11 cellular contexts compared by ENCODE assay signal in the genomic region with DNA sequence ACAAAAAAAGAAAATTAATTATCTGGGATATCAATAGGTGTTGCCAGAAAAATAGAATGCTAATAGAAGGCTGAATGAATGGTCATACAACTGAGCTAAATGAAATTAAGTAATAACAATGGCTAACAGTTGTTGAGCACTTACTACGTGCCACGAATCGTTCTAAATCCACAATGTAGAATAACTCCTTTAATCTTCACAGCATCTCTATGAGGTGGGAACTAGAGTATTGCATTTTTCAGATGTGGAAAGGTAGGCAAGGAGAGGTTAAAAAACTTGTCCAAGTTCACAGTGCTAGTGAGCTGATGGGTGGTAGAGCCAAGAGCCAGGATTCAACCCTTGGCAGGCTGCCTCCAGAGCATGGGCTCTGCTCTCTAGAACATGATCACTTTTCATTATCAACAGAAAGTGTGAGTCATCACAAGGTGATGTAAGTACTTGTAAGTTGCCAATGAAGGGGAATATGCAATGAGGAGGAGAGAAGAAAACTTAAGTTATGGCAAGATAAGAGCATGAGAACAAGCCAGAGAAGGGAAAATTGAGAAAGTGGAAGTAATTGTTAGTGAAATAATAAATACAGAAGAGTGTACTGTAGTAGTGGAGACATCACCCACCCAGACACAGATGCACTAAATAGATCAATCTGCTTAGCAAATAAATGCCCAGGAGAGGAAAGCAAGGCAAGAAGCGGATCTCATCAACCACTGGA.
DNase-seq lines count a peak whose midpoint lies in the region; TF ChIP-seq lines count a peak whose summit lies in the region.
"Had no signal": no experiment of that assay in that cellular context is flagged by ENCODE, and none has a peak within 500 bp of the region (broad histone marks: within the 10 kb centered on the region; RNA-seq: fewer than 3 reads in every experiment).

No MANE protein-coding gene starts in this region.

- no peaks in the 10 kb centered on the region for H3K4me1 ChIP-seq in ovary (ENCODE audit: insufficient read depth)
- H3K4me1 ChIP-seq in Caco-2 = no peaks in the 10 kb centered on the region

- no peaks in the 10 kb centered on the region for H3K9me3 Mint-ChIP-seq in Caco-2 (ENCODE audit: unreplicated experiment)
- H3K9me3 Mint-ChIP-seq: activated naive CD4-positive, alpha-beta T cell treated with anti-CD3 and anti-CD28 coated beads, Interleukin-2, amount 50 U/mL, for 24 hours had no signal

- no peak overlapping the region for H3K27ac ChIP-seq in ovary

- no peaks in the 10 kb centered on the region for H3K36me3 Mint-ChIP-seq in Caco-2 (ENCODE audit: insufficient read depth, unreplicated experiment)
- H3K36me3 Mint-ChIP-seq: activated naive CD4-positive, alpha-beta T cell treated with anti-CD3 and anti-CD28 coated beads, Interleukin-2, amount 50 U/mL, for 24 hours had no signal

- no peaks in the 10 kb centered on the region for H3K27me3 Mint-ChIP-seq in Caco-2 (ENCODE audit: insufficient read depth, unreplicated experiment)
- H3K27me3 Mint-ChIP-seq: activated naive CD4-positive, alpha-beta T cell treated with anti-CD3 and anti-CD28 coated beads, Interleukin-2, amount 50 U/mL, for 24 hours had no signal

- BruUV-seq in Caco-2 (replicated peaks; lab: Mats Ljungman, UMichigan) = no TSS peak

- H3K4me3 ChIP-seq in epithelial cell of proximal tubule (ENCODE audit: low read depth, low read length) = no peak overlapping the region
- H3K4me3 ChIP-seq in ovary = no peak overlapping the region
- no peak overlapping the region for H3K4me3 ChIP-seq in Caco-2 (ENCODE audit: low read depth, low read length)

- WGBS in ovary, 3 donors = 78 to 98% (median 94%) methylated on average over 4 of the region's 4 CpGs

- no peak overlapping the region for H3K27ac Mint-ChIP-seq in Caco-2 (ENCODE audit: unreplicated experiment)
- H3K27ac Mint-ChIP-seq: activated naive CD4-positive, alpha-beta T cell treated with anti-CD3 and anti-CD28 coated beads, Interleukin-2, amount 50 U/mL, for 24 hours had no signal

- no peaks in the 10 kb centered on the region for H3K27me3 ChIP-seq in ovary
- H3K27me3 ChIP-seq in Caco-2 (replicated peaks; ENCODE audit: control insufficient read depth, insufficient read depth, low read length) = no peaks in the 10 kb centered on the region

- H3K4me3 Mint-ChIP-seq in Caco-2 (ENCODE audit: unreplicated experiment) = no peak overlapping the region
- H3K4me3 Mint-ChIP-seq: activated naive CD4-positive, alpha-beta T cell treated with anti-CD3 and anti-CD28 coated beads, Interleukin-2, amount 50 U/mL, for 24 hours; neural crest cell had no signal

- no peak for TF ChIP-seq POLR2A in ovary (IDR thresholded peaks at IDR 0.05)

- POLR2A ChIA-PET in Caco-2 (lab: Charles Lee) = no interaction called here

- intact Hi-C loops in ovary (cut with DNase I) (no loop called here), Caco-2 (cut with micrococcal nuclease; ENCODE audit: unreplicated experiment) (no loop called here)

- no peaks in the 10 kb centered on the region for H3K4me1 Mint-ChIP-seq in Caco-2 (ENCODE audit: low read depth, unreplicated experiment)
- H3K4me1 Mint-ChIP-seq: activated naive CD4-positive, alpha-beta T cell treated with anti-CD3 and anti-CD28 coated beads, Interleukin-2, amount 50 U/mL, for 24 hours had no signal

- CTCF ChIA-PET in Caco-2 (lab: Charles Lee) = no interaction called here

- peak; percentile 67 for DNase-seq in ELR (ENCODE audit: low read depth)
- DNase-seq in NCI-H2171 (lab: John Stamatoyannopoulos, UW) = peak; percentile 28
- DNase-seq in epithelial cell of proximal tubule (ENCODE audit: low read depth) = peak; percentile 84
- DNase-seq in ovary = peak; percentile 61 to 75 (median 71)
- DNase-seq in NCI-H2227 treated with DMSO at 0.1 percent for 48 hours (lab: John Stamatoyannopoulos, UW) = no peak
- no peak for DNase-seq in Caco-2
- DNase-seq in effector CD8-positive, alpha-beta T cell (lab: John Stamatoyannopoulos, UW) = no peak
- DNase-seq in stimulated activated CD4-positive, alpha-beta T cell treated with anti-CD3 and anti-CD28 coated beads, Interleukin-2, amount 100 ng/mL, for 24 hours = no peak
- DNase-seq: NCI-H526 had no signal

- no peak for TF ChIP-seq EP300 in ovary (IDR thresholded peaks at IDR 0.05)

- H3K36me3 ChIP-seq in ovary (no peaks in the 10 kb centered on the region), Caco-2 (ENCODE audit: control insufficient read depth, insufficient read depth, low read length) (no peaks in the 10 kb centered on the region)

- H3K9me3 ChIP-seq in ovary (no peaks in the 10 kb centered on the region), Caco-2 (no peaks in the 10 kb centered on the region)

- TF ChIP-seq CTCF in epithelial cell of proximal tubule (conservative IDR thresholded peaks at IDR 0.05; ENCODE audit: low read depth, low read length) (no peak), ovary (IDR thresholded peaks at IDR 0.05) (no peak), Caco-2 (IDR thresholded peaks at IDR 0.05; ENCODE audit: insufficient read depth in 1 of 2, low read depth in 1 of 2, low read length in 1 of 2, severe bottlenecking in 1 of 2, unreplicated experiment in 1 of 2) (no peak)

Comparison
In these comparisons a context has a peak if more than half of its experiments do, and no peak if none do; other contexts are left out.
1. DNase-seq: peak in ELR (single experiment), NCI-H2171 (single experiment), epithelial cell of proximal tubule (single experiment) and ovary (5 of 5); none in NCI-H2227 treated with DMSO at 0.1 percent for 48 hours (single experiment), Caco-2 (0 of 2), effector CD8-positive, alpha-beta T cell (single experiment) and stimulated activated CD4-positive, alpha-beta T cell treated with anti-CD3 and anti-CD28 coated beads, Interleukin-2, amount 100 ng/mL, for 24 hours (0 of 2).